ENCODE assay signal across 8 cellular contexts in genomic region chr14:77039285-77040058, GRCh38. TPM values are rescaled to one million over a fixed set of nuclear protein-coding genes. Genes with fewer than 3 reads are reported as not detected.
DNase-seq lines count a peak whose midpoint lies in the region; ATAC-seq, FAIRE-seq and TF ChIP-seq lines count a peak whose summit lies in the region.

No MANE protein-coding gene starts in this region.

- peak overlapping the region; percentile 93 for H3K4me2 ChIP-seq in KMS-11

- H3K4me1 ChIP-seq in KMS-11 (ENCODE audit: low read depth, poor library complexity, severe bottlenecking) = peaks cover 95% of the 10 kb centered on the region
- H3K4me1 ChIP-seq in iPS-18a (ENCODE audit: control insufficient read depth, low read depth, low read length) = peaks cover 67% of the 10 kb centered on the region
- peaks cover 78 to 99% (median 92%) of the 10 kb centered on the region in 4 donors for H3K4me1 ChIP-seq in stomach

- peaks cover 3% of the 10 kb centered on the region for H3K36me3 Mint-ChIP-seq in activated CD4-positive, alpha-beta T cell treated with anti-CD3 and anti-CD28 coated beads, Interleukin-2, amount 10 ng/mL, durations not matched to agents 7 days and 5 days (ENCODE audit: low read depth)
- H3K36me3 Mint-ChIP-seq in activated naive CD8-positive, alpha-beta T cell = no peaks in the 10 kb centered on the region

- intact Hi-C loops in stomach (cut with DNase I; ENCODE audit: low total_unique reads) = no loop called here

- H3K4me1 Mint-ChIP-seq in activated CD4-positive, alpha-beta T cell treated with anti-CD3 and anti-CD28 coated beads, Interleukin-2, amount 10 ng/mL, durations not matched to agents 7 days and 5 days = peaks cover 92% of the 10 kb centered on the region
- H3K4me1 Mint-ChIP-seq in activated naive CD8-positive, alpha-beta T cell (ENCODE audit: low read depth) = peaks cover 86% of the 10 kb centered on the region

- H3K27ac ChIP-seq in KMS-11 (peak overlapping the region; percentile 98), iPS-18a (ENCODE audit: low read length) (no peak overlapping the region), stomach (peak overlapping the region; percentile 89 to 100 (median 98))

- H3K27me3 ChIP-seq in KMS-11 (ENCODE audit: insufficient read depth, low read depth) = no peaks in the 10 kb centered on the region
- H3K27me3 ChIP-seq in iPS-18a (ENCODE audit: control insufficient read depth, insufficient read depth, low read length) = peaks cover 11% of the 10 kb centered on the region
- no peaks in the 10 kb centered on the region for H3K27me3 ChIP-seq in stomach

- H2AFZ ChIP-seq in KMS-11 (ENCODE audit: low read depth) = 0 out of 2 replicates have a peak overlapping the region, but pooled peaks have one; percentile 47

- no peak for TF ChIP-seq EP300 in stomach (IDR thresholded peaks at IDR 0.05)

- H3K9me3 Mint-ChIP-seq in activated CD4-positive, alpha-beta T cell treated with anti-CD3 and anti-CD28 coated beads, Interleukin-2, amount 10 ng/mL, durations not matched to agents 7 days and 5 days = no peaks in the 10 kb centered on the region
- no peaks in the 10 kb centered on the region for H3K9me3 Mint-ChIP-seq in activated naive CD8-positive, alpha-beta T cell (ENCODE audit: low read depth)

- FAIRE-seq in frontal cortex (lab: Jason Lieb, UNC) = no peak

- 0 out of 2 replicates have a peak, but pooled peaks cover 2% of the 10 kb centered on the region for H3K79me2 ChIP-seq in KMS-11 (ENCODE audit: insufficient read depth, low read depth)

- no peaks in the 10 kb centered on the region for H3K27me3 Mint-ChIP-seq in activated CD4-positive, alpha-beta T cell treated with anti-CD3 and anti-CD28 coated beads, Interleukin-2, amount 10 ng/mL, durations not matched to agents 7 days and 5 days
- H3K27me3 Mint-ChIP-seq in activated naive CD8-positive, alpha-beta T cell = no peaks in the 10 kb centered on the region

- H3K9ac ChIP-seq in KMS-11 (peak overlapping the region; percentile 76), iPS-18a (ENCODE audit: low read length) (peak overlapping the region; percentile 24)

- no peak for ATAC-seq in GM21717 (IDR thresholded peaks at IDR 0.05; ENCODE audit: unreplicated experiment)

- H4K20me1 ChIP-seq in KMS-11 (ENCODE audit: insufficient read depth) = no peaks in the 10 kb centered on the region

- H3K9me3 ChIP-seq in iPS-18a (ENCODE audit: control insufficient read depth, low read depth, low read length) (no peaks in the 10 kb centered on the region), stomach (no peaks in the 10 kb centered on the region)

- TF ChIP-seq CTCF in KMS-11 (conservative IDR thresholded peaks at IDR 0.05; ENCODE audit: low read depth, low read length) (no peak), stomach (IDR thresholded peaks at IDR 0.05) (no peak)

- TF ChIP-seq POLR2A in stomach (IDR thresholded peaks at IDR 0.05) = no peak

- 12 to 27% (median 16%) methylated on average over 10 of the region's 10 CpGs for WGBS in stomach, 5 donors

- H3K27ac Mint-ChIP-seq in activated CD4-positive, alpha-beta T cell treated with anti-CD3 and anti-CD28 coated beads, Interleukin-2, amount 10 ng/mL, durations not matched to agents 7 days and 5 days = peak overlapping the region; percentile 97
- peak overlapping the region; percentile 94 for H3K27ac Mint-ChIP-seq in activated naive CD8-positive, alpha-beta T cell

- DNase-seq in activated CD4-positive, alpha-beta T cell treated with anti-CD3 and anti-CD28 coated beads, Interleukin-2, amount 10 ng/mL, durations not matched to agents 7 days and 5 days = no peak
- no peak for DNase-seq in activated CD4-positive, alpha-beta T cell treated with anti-CD3 and anti-CD28 coated beads for 4 hours
- DNase-seq in stomach (no peak), frontal cortex (ENCODE audit: low spot score in 2 of 2) (no peak)

- H3K4me3 Mint-ChIP-seq in activated CD4-positive, alpha-beta T cell treated with anti-CD3 and anti-CD28 coated beads, Interleukin-2, amount 10 ng/mL, durations not matched to agents 7 days and 5 days = peak overlapping the region; percentile 71
- H3K4me3 Mint-ChIP-seq in activated naive CD8-positive, alpha-beta T cell = peak overlapping the region; percentile 87

- no peak overlapping the region for H3K4me3 ChIP-seq in KMS-11 (IDR thresholded peaks at IDR 0.05; ENCODE audit: insufficient read depth, low read depth, low read length)
- peak overlapping the region; percentile 57 for H3K4me3 ChIP-seq in iPS-18a (ENCODE audit: low read length)
- peak overlapping the region; percentile 26 to 35 (median 28) for H3K4me3 ChIP-seq in stomach

- CTCF ChIA-PET in activated CD4-positive, alpha-beta T cell treated with anti-CD3 and anti-CD28 coated beads, Interleukin-2, amount 10 ng/mL, durations not matched to agents 7 days and 5 days (lab: Charles Lee) = interaction anchor here (0.6 to 6.9 kb wide), 14 partner anchors 10 to 163 kb away, joined by 3 to 40 read pairs (median 4); no protein-coding TSS in a partner anchor

- POLR2A ChIA-PET in activated CD4-positive, alpha-beta T cell treated with anti-CD3 and anti-CD28 coated beads, Interleukin-2, amount 10 ng/mL, durations not matched to agents 7 days and 5 days (lab: Charles Lee) = no interaction called here

- no peaks in the 10 kb centered on the region for H3K36me3 ChIP-seq in KMS-11 (ENCODE audit: insufficient read depth)
- H3K36me3 ChIP-seq in iPS-18a (ENCODE audit: control insufficient read depth, low read depth, low read length) = no peaks in the 10 kb centered on the region
- no peaks in the 10 kb centered on the region for H3K36me3 ChIP-seq in stomach

RNA-seq across cellular contexts. Expression of gene IRF2BPL, which starts 11.0 kb away (rescaled TPM):
- total RNA-seq in activated CD4-positive, alpha-beta T cell treated with anti-CD3 and anti-CD28 coated beads, Interleukin-2, amount 10 ng/mL, durations not matched to agents 7 days and 5 days = 10 to 100 TPM; 26.0 to 29.9 TPM
- total RNA-seq in stomach (10 to 100 TPM in 4 of 5 donors, 1 to 10 TPM in 1; 5.3 to 43.6 (median 28.4) TPM), frontal cortex (68.9 TPM)
- polyA plus RNA-seq in stomach = 10 to 100 TPM in 2 of 3 donors, 1 to 10 TPM in 1; 8.5 to 17.7 (median 10.5) TPM

RNA-seq across cellular contexts. Expression of gene CIPC, which starts 58.6 kb away (rescaled TPM):
- total RNA-seq in activated CD4-positive, alpha-beta T cell treated with anti-CD3 and anti-CD28 coated beads, Interleukin-2, amount 10 ng/mL, durations not matched to agents 7 days and 5 days = 10 to 100 TPM; 14.4 to 15.1 TPM
- total RNA-seq in stomach (10 to 100 TPM; 12.7 to 81.1 (median 32.2) TPM), frontal cortex (44.8 TPM)
- polyA plus RNA-seq in stomach = 10 to 100 TPM in 1 of 3 donors, 1 to 10 TPM in 2; 6.0 to 10.6 (median 6.1) TPM
